9 cellular contexts compared by ENCODE assay signal in genomic region chr4:60817609-60818008, GRCh38.
"Had no signal": no experiment of that assay in that cellular context is flagged by ENCODE, and none has a peak within 500 bp of the region (broad histone marks: within the 10 kb centered on the region; RNA-seq: fewer than 3 reads in every experiment).

No MANE protein-coding gene starts in this region.

- H3K4me2 ChIP-seq: KMS-11 had no signal

- H3K4me3 Mint-ChIP-seq: H9 had no signal

- DNase-seq: GM23248, GOT3, H9, HCEC 1CT, Karpas-422, KBM-7 had no signal

- H3K4me3 ChIP-seq: GM23248 had no signal

- H3K4me1 Mint-ChIP-seq: H9 had no signal

- H3K9ac ChIP-seq: GM23248, KMS-11 had no signal

- H3K27ac Mint-ChIP-seq: H9 had no signal

- H3K27ac ChIP-seq: GM23248, KMS-11 had no signal

- H2AFZ ChIP-seq: GM23248 had no signal

- FAIRE-seq: H54, HTR-8/SVneo had no signal

- H3K9me3 Mint-ChIP-seq: H9 had no signal
